1 cellular context compared by ENCODE assay signal in the genomic region with DNA sequence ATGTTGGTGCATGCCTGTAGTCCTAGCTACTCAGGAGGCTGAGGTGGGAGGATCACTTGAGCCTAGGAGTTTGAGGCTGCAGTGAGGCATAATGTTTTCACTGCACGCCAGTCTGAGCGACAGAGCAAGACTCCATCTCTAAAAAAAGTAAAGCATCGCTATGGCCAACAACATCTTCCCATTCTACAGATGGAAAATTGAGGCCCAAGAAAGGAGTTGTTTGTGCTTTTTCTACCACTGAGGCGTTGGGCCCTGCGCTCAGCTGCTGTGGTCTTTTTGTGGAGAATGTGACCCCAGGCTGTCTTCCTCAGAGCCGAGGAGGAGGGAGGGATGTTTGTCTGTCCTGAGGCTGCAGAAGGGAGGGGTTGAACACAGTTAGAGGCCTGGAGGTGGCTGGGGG.
TF ChIP-seq lines count a peak whose summit lies in the region.

No MANE protein-coding gene starts in this region.

TF ChIP-seq in K562, 482 proteins besides CTCF, POLR2A, EP300 and RAD21:
- TF ChIP-seq CBX1 (IDR thresholded peaks at IDR 0.05; ENCODE audit: low read depth) (0 out of 2 replicates have a peak, but pooled peaks have one; percentile 62), BCOR (IDR thresholded peaks at IDR 0.05) (peak; percentile 94), HDAC2 (IDR thresholded peaks at IDR 0.05) (peak; percentile 56; the same call in 1 of the 2 replicates), DPF2 (IDR thresholded peaks at IDR 0.05) (no peak), KDM1A (IDR thresholded peaks at IDR 0.05) (peak; percentile 61 to 80), HDAC1 (IDR thresholded peaks at IDR 0.05) (0 out of 4 replicates have a peak, but pooled peaks of 1 of the 2 experiments have one; percentile 13), SIN3B (IDR thresholded peaks at IDR 0.05; ENCODE audit: low read depth) (no peak), ZNF263 (CRISPR knock-in tag; IDR thresholded peaks at IDR 0.05; ENCODE audit: borderline replicate concordance) (no peak), ADNP (tag; IDR thresholded peaks at IDR 0.05) (peak; percentile 75), ZNF121 (CRISPR knock-in tag; conservative IDR thresholded peaks at IDR 0.05) (0 out of 2 replicates have a peak, but pooled peaks have one; percentile 16), RBM25 (IDR thresholded peaks at IDR 0.05; ENCODE audit: low read depth, low read length, severe bottlenecking) (peak; percentile 86), SMARCA5 (IDR thresholded peaks at IDR 0.05) (peak; percentile 68)
